Comparison of ENCODE assay signal across 23 cellular contexts in the genomic region with DNA sequence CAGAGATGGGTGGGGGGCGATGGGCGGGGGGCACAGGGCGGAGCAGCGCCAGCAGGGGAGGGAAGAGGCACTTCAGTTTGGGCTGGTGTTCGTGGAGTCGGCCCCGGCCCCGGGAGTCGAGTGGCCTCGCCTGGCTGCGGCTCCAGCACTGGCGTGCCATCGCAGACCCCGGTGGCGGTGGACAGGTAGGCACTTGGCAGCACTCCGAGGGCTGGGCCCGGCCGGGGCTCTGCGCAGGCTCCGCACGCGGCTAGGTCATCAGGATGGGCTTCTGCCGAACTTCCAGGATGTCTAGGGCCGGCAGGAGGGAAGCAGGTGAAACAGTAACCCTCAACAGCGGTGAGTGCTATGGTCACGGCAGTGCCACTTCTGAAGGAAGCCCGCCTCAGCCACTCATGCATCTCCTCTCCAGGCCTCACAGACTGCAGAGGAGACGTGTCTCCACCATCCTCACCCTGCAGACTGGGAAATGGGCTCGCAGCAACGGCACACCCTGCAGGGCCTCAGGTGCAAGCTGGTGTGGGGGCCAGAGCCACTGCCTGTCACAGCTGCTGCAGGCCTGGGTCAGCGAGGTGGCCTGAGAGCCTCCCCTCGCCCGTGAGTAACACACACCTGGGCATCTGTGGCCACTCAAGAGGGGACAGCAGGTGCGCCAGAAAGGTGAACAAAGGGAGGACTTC. TPM values are rescaled to one million over a fixed set of nuclear protein-coding genes. Genes with fewer than 3 reads are reported as not detected.
DNase-seq lines count a peak whose midpoint lies in the region; ATAC-seq lines count a peak whose summit lies in the region.
"Had no signal": no experiment of that assay in that cellular context is flagged by ENCODE, and none has a peak within 500 bp of the region (broad histone marks: within the 10 kb centered on the region; RNA-seq: fewer than 3 reads in every experiment).

No MANE protein-coding gene starts in this region.

- no peak overlapping the region for H2AFZ ChIP-seq in neuronal stem cell (ENCODE audit: low read length)

- peaks cover 3% of the 10 kb centered on the region for H3K79me1 ChIP-seq in neuronal stem cell (ENCODE audit: low read depth, low read length)

- H3K4me1 ChIP-seq in neuronal stem cell (ENCODE audit: control insufficient read depth in 2 of 2, insufficient read depth in 1 of 2, low read depth in 1 of 2, low read length in 2 of 2) = peaks cover 5 to 9% of the 10 kb centered on the region in 2 donors

- H3K4me2 ChIP-seq in neuronal stem cell (ENCODE audit: insufficient read depth, low read length, poor library complexity, severe bottlenecking) = no peak overlapping the region
- H3K4me2 ChIP-seq: A549, SK-N-SH had no signal

- H4K91ac ChIP-seq in neuronal stem cell (ENCODE audit: low read depth, low read length, poor library complexity) = no peak overlapping the region

- WGBS in neuronal stem cell (ENCODE audit: extremely low coverage in 2 of 2, insufficient read length in 2 of 2, insufficient replicate concordance in 1 of 2), 2 donors = no CpG with 5 or more reads among the region's 34 CpGs

- H3K4ac ChIP-seq in neuronal stem cell (ENCODE audit: low read length) = no peak overlapping the region

- peak; percentile 8 for DNase-seq in AG20443 (ENCODE audit: low spot score)
- DNase-seq in COLO668 (lab: John Stamatoyannopoulos, UW; ENCODE audit: unreplicated experiment) = peak; percentile 14
- no peak for DNase-seq in neuronal stem cell (ENCODE audit: low spot score)
- no peak for DNase-seq in NK-92 (lab: John Stamatoyannopoulos, UW; ENCODE audit: unreplicated experiment)
- no peak for DNase-seq in T-helper 9 cell
- DNase-seq: C1 segment of cervical spinal cord; CD8-positive, alpha-beta T cell; DMS 273 treated with DMSO at 0.1 percent for 48 hours; GOT3; Kasumi-1; NCI-H1105; NCI-H1436 treated with DMSO at 0.1 percent for 48 hours; NCI-H1930; NCI-H2107; NCI-H526 treated with DMSO at 0.1 percent for 48 hours; SK-N-SH; SW 1271; T-helper 17 cell had no signal

- peak overlapping the region; percentile 27 for H3K27ac ChIP-seq in angular gyrus (ENCODE audit: low read depth, low read length)
- H3K27ac ChIP-seq in neuronal stem cell (replicated peaks; ENCODE audit: low read length) = no peak overlapping the region
- H3K27ac ChIP-seq: A549 had no signal

- ATAC-seq in HG03442 (IDR thresholded peaks at IDR 0.05; ENCODE audit: unreplicated experiment) = no peak
- ATAC-seq: A549; CD8-positive, alpha-beta T cell; HCT116; T-helper 17 cell had no signal

- no peak overlapping the region for H3K18ac ChIP-seq in neuronal stem cell (ENCODE audit: low read length)

- no peaks in the 10 kb centered on the region for H3K27me3 ChIP-seq in neuronal stem cell (ENCODE audit: control insufficient read depth in 3 of 3, insufficient read depth in 3 of 3, low read depth in 1 of 3, low read length in 3 of 3)

- H3K23ac ChIP-seq in neuronal stem cell (ENCODE audit: low read depth, low read length, poor library complexity) = peak overlapping the region; percentile 60

- H3K9me3 ChIP-seq in neuronal stem cell (replicated peaks in 1 of 2; ENCODE audit: control insufficient read depth in 2 of 2, insufficient read depth in 1 of 2, low read depth in 1 of 2, low read length in 2 of 2) = no peaks in the 10 kb centered on the region
- H3K9me3 ChIP-seq: A549, SK-N-SH had no signal

- no peak overlapping the region for H2BK12ac ChIP-seq in neuronal stem cell (ENCODE audit: low read length)

- H3K9ac ChIP-seq in neuronal stem cell (ENCODE audit: low read depth, low read length, poor library complexity) = no peak overlapping the region
- H3K9ac ChIP-seq: SK-N-SH had no signal

- no peak overlapping the region for H2BK120ac ChIP-seq in neuronal stem cell (ENCODE audit: low read depth, low read length)

- peaks cover 11 to 34% of the 10 kb centered on the region in 2 donors for H3K36me3 ChIP-seq in neuronal stem cell (replicated peaks in 1 of 2; ENCODE audit: control insufficient read depth in 2 of 2, insufficient read depth in 2 of 2, low read length in 2 of 2)

- peak overlapping the region in 1 of 2 donors; percentile 32 for H3K4me3 ChIP-seq in neuronal stem cell (ENCODE audit: low read length in 2 of 2)
- H3K4me3 ChIP-seq: A549, K562 had no signal

- peak overlapping the region; percentile 13 for H2AK5ac ChIP-seq in neuronal stem cell (ENCODE audit: low read depth, low read length)

- H4K8ac ChIP-seq in neuronal stem cell (ENCODE audit: low read depth, low read length) = no peak overlapping the region

- H3K14ac ChIP-seq in neuronal stem cell (ENCODE audit: low read length) = no peak overlapping the region

- H2BK15ac ChIP-seq in neuronal stem cell (ENCODE audit: low read length) = no peak overlapping the region

- no peak overlapping the region for H2BK5ac ChIP-seq in neuronal stem cell (ENCODE audit: low read length)

RNA-seq across cellular contexts. Expression of a gene that starts 33.3 kb away (rescaled TPM):
- 39.5 TPM for polyA plus RNA-seq in neuronal stem cell (2013, experiment 1 of 2)
- 39.4 TPM for polyA plus RNA-seq in neuronal stem cell (2013, experiment 2 of 2)

RNA-seq across cellular contexts. Expression of a gene that starts 43.6 kb away (rescaled TPM):
- 62.1 TPM for polyA plus RNA-seq in neuronal stem cell (2013, experiment 1 of 2)
- polyA plus RNA-seq in neuronal stem cell (2013, experiment 2 of 2) = 61.2 TPM

Comparison
In these comparisons a context has a peak if more than half of its experiments do, and no peak if none do; other contexts are left out.
1. DNase-seq: peak in AG20443 (single experiment) and COLO668 (single experiment); none in neuronal stem cell (single experiment), NK-92 (single experiment) and T-helper 9 cell (single experiment).